In the genomic region with DNA sequence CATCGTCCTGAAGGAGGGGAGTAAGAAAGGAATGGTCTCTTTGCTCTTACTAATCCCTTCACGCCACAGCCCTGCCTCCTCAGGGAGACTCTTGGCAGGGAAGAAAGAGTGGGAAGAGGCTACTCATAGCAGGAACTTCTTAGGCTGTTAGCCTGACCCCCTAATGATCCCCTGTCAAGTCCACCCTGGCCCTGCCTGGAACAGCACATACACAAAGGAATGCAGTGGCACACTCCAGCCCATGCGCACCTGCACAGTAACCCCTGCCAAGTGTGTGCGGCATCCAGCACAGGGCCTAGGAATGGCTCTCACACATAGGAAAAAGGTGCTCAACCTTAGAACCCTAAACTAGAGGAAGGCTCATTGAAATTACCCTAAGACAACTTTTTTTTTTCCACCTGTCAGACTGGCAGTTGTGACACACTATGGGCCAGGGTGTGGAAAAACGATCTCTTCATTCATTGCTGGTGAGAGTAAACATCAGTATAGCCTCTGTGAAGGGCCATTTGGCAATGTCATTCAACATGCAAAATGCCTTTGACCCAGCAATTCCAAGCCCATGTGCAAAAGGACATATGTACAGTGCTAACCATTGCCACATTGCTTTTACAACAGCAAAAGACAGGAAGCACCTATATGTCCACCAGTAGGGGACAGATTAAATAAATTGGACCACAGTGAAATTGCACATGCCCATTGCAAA, we compare ENCODE assay signal across 19 cellular contexts. TPM values are rescaled to one million over a fixed set of nuclear protein-coding genes. Genes with fewer than 3 reads are reported as not detected.
A peak's percentile ranks its signal among the peaks of the same experiment; 100 is the strongest.
DNase-seq lines count a peak whose midpoint lies in the region; ATAC-seq and TF ChIP-seq lines count a peak whose summit lies in the region.
"Had no signal": no experiment of that assay in that cellular context is flagged by ENCODE, and none has a peak within 500 bp of the region (broad histone marks: within the 10 kb centered on the region; RNA-seq: fewer than 3 reads in every experiment).

No MANE protein-coding gene starts in this region.

- H3K4me1 Mint-ChIP-seq in activated naive CD4-positive, alpha-beta T cell treated with anti-CD3 and anti-CD28 coated beads for 36 hours (ENCODE audit: low read depth), result peaks cover 16% of the 10 kb centered on the region

- no peaks in the 10 kb centered on the region for H3K36me3 ChIP-seq in stomach smooth muscle (ENCODE audit: control insufficient read depth in 2 of 2, insufficient read depth in 2 of 2, low read length in 2 of 2)
- H3K36me3 ChIP-seq: BLaER1, left ventricle myocardium inferior had no signal

- H3K27ac Mint-ChIP-seq in activated naive CD4-positive, alpha-beta T cell treated with anti-CD3 and anti-CD28 coated beads for 36 hours, result no peak overlapping the region
- H3K27ac Mint-ChIP-seq: T-helper 1 cell treated with Interleukin-12 subunit alpha and Interleukin-12 subunit beta and Interleukin-4 antibody, amounts not matched to agents 30 μg/mL and 1 μg/mL, for 36 hours had no signal

- H3K4me3 ChIP-seq in coronary artery (no peak overlapping the region), stomach smooth muscle (ENCODE audit: low read length in 2 of 2) (no peak overlapping the region)
- H3K4me3 ChIP-seq: BLaER1, left ventricle myocardium inferior had no signal

- H3K9me3 Mint-ChIP-seq in activated naive CD4-positive, alpha-beta T cell treated with anti-CD3 and anti-CD28 coated beads for 36 hours, result no peaks in the 10 kb centered on the region
- H3K9me3 Mint-ChIP-seq: T-helper 1 cell treated with Interleukin-12 subunit alpha and Interleukin-12 subunit beta and Interleukin-4 antibody, amounts not matched to agents 30 μg/mL and 1 μg/mL, for 36 hours had no signal

- no peak for TF ChIP-seq CTCF in coronary artery (IDR thresholded peaks at IDR 0.05)

- H3K27me3 Mint-ChIP-seq in activated naive CD4-positive, alpha-beta T cell treated with anti-CD3 and anti-CD28 coated beads for 36 hours (ENCODE audit: low read depth), result no peaks in the 10 kb centered on the region

- H3K36me3 Mint-ChIP-seq in activated naive CD4-positive, alpha-beta T cell treated with anti-CD3 and anti-CD28 coated beads for 36 hours (ENCODE audit: low read depth), result no peaks in the 10 kb centered on the region

- no peak overlapping the region for H3K4me3 Mint-ChIP-seq in activated naive CD4-positive, alpha-beta T cell treated with anti-CD3 and anti-CD28 coated beads for 36 hours
- H3K4me3 Mint-ChIP-seq: T-helper 1 cell treated with Interleukin-12 subunit alpha and Interleukin-12 subunit beta and Interleukin-4 antibody, amounts not matched to agents 30 μg/mL and 1 μg/mL, for 36 hours had no signal

- CTCF ChIA-PET in activated naive CD4-positive, alpha-beta T cell treated with anti-CD3 and anti-CD28 coated beads for 36 hours (lab: Charles Lee), result interaction anchor here (1.0 to 1.1 kb wide), 2 partner anchors 24 to 32 kb away, joined by 3 read pairs; no protein-coding TSS in a partner anchor

- intact Hi-C loops in left colon (cut with DNase I, micrococcal nuclease), result no loop called here
- intact Hi-C loops in activated naive CD4-positive, alpha-beta T cell treated with anti-CD3 and anti-CD28 coated beads for 36 hours (cut with micrococcal nuclease), result no loop called here

- peak; percentile 27 to 59 for DNase-seq in NCI-H526 (lab: John Stamatoyannopoulos, UW)
- no peak for DNase-seq in NCI-H526 treated with DMSO at 0.1 percent for 48 hours (lab: John Stamatoyannopoulos, UW)
- DNase-seq in coronary artery (ENCODE audit: low spot score), result peak; percentile 50
- peak in 1 of 2 donors; percentile 34 for DNase-seq in left colon
- DNase-seq in activated CD4-positive, CD25-positive, alpha-beta regulatory T cell (lab: John Stamatoyannopoulos, UW), result no peak
- no peak for DNase-seq in activated gamma-delta T cell treated with Interleukin-2 at 50 U/mL for 16 hours
- DNase-seq in activated naive CD4-positive, alpha-beta T cell treated with anti-CD3 and anti-CD28 coated beads for 36 hours, result no peak
- DNase-seq: activated CD4-positive, alpha-beta T cell treated with anti-CD3 and anti-CD28 coated beads, Interleukin-2, amount 50 U/mL, for 1 hour; left ventricle myocardium inferior; NCI-H1436; NCI-H82; PC-3; substantia nigra had no signal

- H3K9ac ChIP-seq in stomach smooth muscle (ENCODE audit: low read length in 2 of 2), result no peak overlapping the region
- H3K9ac ChIP-seq: BLaER1 had no signal

- H3K27me3 ChIP-seq in stomach smooth muscle (ENCODE audit: control insufficient read depth in 1 of 2, insufficient read depth in 2 of 2, low read length in 2 of 2), result no peaks in the 10 kb centered on the region
- H3K27me3 ChIP-seq: BLaER1 had no signal

- H3K9me3 ChIP-seq in stomach smooth muscle (ENCODE audit: control insufficient read depth in 2 of 2, low read length in 2 of 2), result no peaks in the 10 kb centered on the region
- H3K9me3 ChIP-seq: BLaER1, left ventricle myocardium inferior had no signal

- H3K27ac ChIP-seq in coronary artery, result no peak overlapping the region
- peak overlapping the region; percentile 85 for H3K27ac ChIP-seq in stomach smooth muscle (ENCODE audit: low read length)
- H3K27ac ChIP-seq: left ventricle myocardium inferior had no signal

- peak; percentile 95 for ATAC-seq in left colon
- ATAC-seq: HepG2, PC-3 had no signal

- H3K4me1 ChIP-seq in stomach smooth muscle (ENCODE audit: control insufficient read depth, insufficient read depth, low read length), result peaks cover 66% of the 10 kb centered on the region

RNA-seq across cellular contexts. Expression of a gene that starts 50.1 kb away (rescaled TPM):
- 1 to 10 TPM; 2.4 to 7.7 TPM for total RNA-seq in left colon
- total RNA-seq in activated naive CD4-positive, alpha-beta T cell treated with anti-CD3 and anti-CD28 coated beads for 36 hours, result 10 to 100 TPM; 18.1 to 19.0 TPM

RNA-seq across cellular contexts. Expression of a gene that starts 59.5 kb away (rescaled TPM):
- total RNA-seq in left colon, result not detected
- total RNA-seq in activated naive CD4-positive, alpha-beta T cell treated with anti-CD3 and anti-CD28 coated beads for 36 hours, result not detected
- total RNA-seq: glomerular endothelial cell, HepG2, left ventricle myocardium inferior, PC-3, SK-MEL-5 had no signal

Comparison
In these comparisons a context has a peak if more than half of its experiments do, and no peak if none do; other contexts are left out.
1. DNase-seq: peak in NCI-H526 (2 of 2) and coronary artery (single experiment); none in NCI-H526 treated with DMSO at 0.1 percent for 48 hours (single experiment), activated CD4-positive, CD25-positive, alpha-beta regulatory T cell (0 of 4), activated gamma-delta T cell treated with Interleukin-2 at 50 U/mL for 16 hours (single experiment) and activated naive CD4-positive, alpha-beta T cell treated with anti-CD3 and anti-CD28 coated beads for 36 hours (single experiment).